ENCODE assay signal across 12 cellular contexts in the genomic region with DNA sequence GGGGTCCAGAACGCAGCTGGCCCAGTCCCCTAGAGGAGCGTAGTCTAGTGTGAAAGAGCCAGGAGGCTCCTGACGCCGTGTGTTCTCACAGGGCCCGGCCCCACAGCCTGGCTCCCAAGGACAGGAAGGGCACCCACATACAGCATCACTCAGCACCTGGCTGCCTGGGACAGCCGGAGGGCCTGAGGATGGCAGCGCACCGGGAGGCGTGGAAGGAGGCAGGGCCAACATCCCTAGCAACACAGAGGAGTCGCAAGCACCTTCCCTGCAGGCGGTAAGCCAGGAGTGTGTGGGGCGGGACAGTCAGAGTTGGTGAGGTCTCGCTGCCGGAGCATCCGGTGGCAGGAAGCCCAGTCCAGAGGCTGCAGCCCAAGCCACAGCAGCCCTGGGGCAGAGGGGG.
DNase-seq lines count a peak whose midpoint lies in the region; ATAC-seq, FAIRE-seq and TF ChIP-seq lines count a peak whose summit lies in the region.
"Had no signal": no experiment of that assay in that cellular context is flagged by ENCODE, and none has a peak within 500 bp of the region (broad histone marks: within the 10 kb centered on the region; RNA-seq: fewer than 3 reads in every experiment).

No MANE protein-coding gene starts in this region.

- H2BK120ac ChIP-seq in H1 (replicated peaks; ENCODE audit: low read depth, low read length) = no peak overlapping the region

- H4K8ac ChIP-seq in H1 (ENCODE audit: extremely low read depth, insufficient read depth, low read length) = 0 out of 2 replicates have a peak overlapping the region, but pooled peaks have one; percentile 29

- intact Hi-C loops in activated naive CD4-positive, alpha-beta T cell treated with anti-CD3 and anti-CD28 coated beads for 36 hours (cut with micrococcal nuclease) = no loop called here

- H3K9me3 ChIP-seq in H1 (ENCODE audit: insufficient read depth in 2 of 2, low read depth in 1 of 2, low read length in 1 of 2) = no peaks in the 10 kb centered on the region
- no peaks in the 10 kb centered on the region for H3K9me3 ChIP-seq in neural progenitor cell (ENCODE audit: low read depth)

- H3K4ac ChIP-seq in H1 (replicated peaks; ENCODE audit: insufficient read length, low read depth, low read length) = no peak overlapping the region

- no peak for ATAC-seq in GM21423 (IDR thresholded peaks at IDR 0.05; ENCODE audit: unreplicated experiment)

- no peak overlapping the region for H3K56ac ChIP-seq in H1 (replicated peaks; ENCODE audit: insufficient read length, low read depth, low read length)

- H2BK15ac ChIP-seq in H1 (ENCODE audit: low read length) = no peak overlapping the region

- peaks cover 9% of the 10 kb centered on the region for H3K27me3 Mint-ChIP-seq in neural progenitor cell (ENCODE audit: insufficient read depth, low read depth)
- no peaks in the 10 kb centered on the region for H3K27me3 Mint-ChIP-seq in activated naive CD4-positive, alpha-beta T cell treated with anti-CD3 and anti-CD28 coated beads for 36 hours (ENCODE audit: low read depth)
- H3K27me3 Mint-ChIP-seq in progenitor cell of endocrine pancreas = no peaks in the 10 kb centered on the region
- H3K27me3 Mint-ChIP-seq: IgD-negative memory B cell had no signal

- peak; percentile 41 for DNase-seq in EL
- DNase-seq in NCI-H510A (lab: John Stamatoyannopoulos, UW) = peak; percentile 94
- DNase-seq in H1 (ENCODE audit: low read depth in 1 of 2, low spot score in 2 of 2) = no peak
- DNase-seq in neural progenitor cell (ENCODE audit: low spot score) = peak; percentile 44
- DNase-seq in central memory CD4-positive, alpha-beta T cell = no peak
- no peak for DNase-seq in activated naive CD4-positive, alpha-beta T cell treated with anti-CD3 and anti-CD28 coated beads for 36 hours
- no peak for DNase-seq in progenitor cell of endocrine pancreas (ENCODE audit: low spot score, unreplicated experiment)
- DNase-seq: activated gamma-delta T cell had no signal

- H3K18ac ChIP-seq in H1 (ENCODE audit: extremely low read depth, low read length) = no peak overlapping the region

- H3K4me3 Mint-ChIP-seq in neural progenitor cell = no peak overlapping the region
- H3K4me3 Mint-ChIP-seq in activated naive CD4-positive, alpha-beta T cell treated with anti-CD3 and anti-CD28 coated beads for 36 hours = no peak overlapping the region
- H3K4me3 Mint-ChIP-seq in progenitor cell of endocrine pancreas (ENCODE audit: low read depth) = no peak overlapping the region
- H3K4me3 Mint-ChIP-seq: IgD-negative memory B cell had no signal

- no peak overlapping the region for H4K91ac ChIP-seq in H1 (replicated peaks; ENCODE audit: insufficient read length, low read length)

- TF ChIP-seq EP300 in H1 (IDR thresholded peaks at IDR 0.05; ENCODE audit: borderline replicate concordance in 1 of 2, low read depth in 2 of 2, low read length in 2 of 2) = no peak

- H3K4me1 ChIP-seq in H1 (replicated peaks in 1 of 4; ENCODE audit: control insufficient read depth in 3 of 4, insufficient read depth in 4 of 4, low read length in 3 of 4) = peaks cover 0 to 44% (median 14%) of the 10 kb centered on the region in 4 experiments; a peak in 6 of 7 replicates
- H3K4me1 ChIP-seq in neural progenitor cell = peaks cover 77% of the 10 kb centered on the region

- no peak overlapping the region for H3K4me2 ChIP-seq in H1 (ENCODE audit: insufficient read depth in 1 of 2, low read depth in 2 of 2, low read length in 2 of 2)
- H3K4me2 ChIP-seq in neural progenitor cell = peak overlapping the region; percentile 73

- peak overlapping the region; percentile 78 for H3K27ac Mint-ChIP-seq in neural progenitor cell
- no peak overlapping the region for H3K27ac Mint-ChIP-seq in activated naive CD4-positive, alpha-beta T cell treated with anti-CD3 and anti-CD28 coated beads for 36 hours
- no peak overlapping the region for H3K27ac Mint-ChIP-seq in progenitor cell of endocrine pancreas

- peaks cover 11% of the 10 kb centered on the region for H3K79me1 ChIP-seq in H1 (ENCODE audit: low read depth, low read length)

- peaks cover 6% of the 10 kb centered on the region; the same call in 1 of the 2 replicates for H3K23me2 ChIP-seq in H1 (ENCODE audit: low read depth, low read length)

- H3K4me1 Mint-ChIP-seq in neural progenitor cell = peaks cover 87% of the 10 kb centered on the region
- H3K4me1 Mint-ChIP-seq in activated naive CD4-positive, alpha-beta T cell treated with anti-CD3 and anti-CD28 coated beads for 36 hours (ENCODE audit: low read depth) = peaks cover 44% of the 10 kb centered on the region
- peaks cover 39% of the 10 kb centered on the region for H3K4me1 Mint-ChIP-seq in progenitor cell of endocrine pancreas (ENCODE audit: low read depth)

- H3K79me2 ChIP-seq in H1 (ENCODE audit: control insufficient read depth in 1 of 2, insufficient read depth in 2 of 2, low read length in 2 of 2) (peaks cover 0 to 11% of the 10 kb centered on the region in 2 experiments; a peak in 1 of 4 replicates), neural progenitor cell (ENCODE audit: low read depth) (no peaks in the 10 kb centered on the region)

- no peaks in the 10 kb centered on the region; a peak in 1 of 8 replicates for H3K36me3 ChIP-seq in H1 (ENCODE audit: control insufficient read depth in 2 of 4, insufficient read depth in 4 of 4, low read length in 3 of 4)
- no peaks in the 10 kb centered on the region for H3K36me3 ChIP-seq in neural progenitor cell

- no peak for FAIRE-seq in H1 (lab: Jason Lieb, UNC)
- FAIRE-seq: G401.6 had no signal

- CTCF ChIA-PET in H1 (lab: Charles Lee; ENCODE audit: partially characterized antibody) = interaction anchor here (0.6 kb wide), 1 partner anchor 355 kb away, joined by 3 read pairs; no protein-coding TSS in a partner anchor
- CTCF ChIA-PET in activated naive CD4-positive, alpha-beta T cell treated with anti-CD3 and anti-CD28 coated beads for 36 hours (lab: Charles Lee) = no interaction called here

- H3F3A ChIP-seq in neural progenitor cell (ENCODE audit: low read depth) = peaks cover 36% of the 10 kb centered on the region

- POLR2A ChIA-PET in H1 (lab: Charles Lee; ENCODE audit: partially characterized antibody) = no interaction called here

- H2AK5ac ChIP-seq in H1 (ENCODE audit: low read depth, low read length) = no peak overlapping the region

- H2AFZ ChIP-seq in H1 (ENCODE audit: low read length) = no peak overlapping the region
- no peak overlapping the region for H2AFZ ChIP-seq in neural progenitor cell (replicated peaks)

- no peak for TF ChIP-seq POLR2A in H1 (IDR thresholded peaks at IDR 0.05; ENCODE audit: control extremely low read depth in 1 of 2, low read depth in 2 of 2, low read length in 2 of 2)

- H3K27me3 ChIP-seq in H1 (replicated peaks in 1 of 4; ENCODE audit: control insufficient read depth in 3 of 4, extremely low read depth in 1 of 4, insufficient read depth in 3 of 4, low read length in 3 of 4) (no peaks in the 10 kb centered on the region), neural progenitor cell (no peaks in the 10 kb centered on the region)

- H2BK12ac ChIP-seq in H1 (ENCODE audit: low read depth, low read length) = no peak overlapping the region

- H3K27ac ChIP-seq in H1 (ENCODE audit: low read depth, low read length) = no peak overlapping the region
- H3K27ac ChIP-seq in neural progenitor cell = no peak overlapping the region
- H3K27ac ChIP-seq: VCaP had no signal

- H2BK5ac ChIP-seq in H1 (ENCODE audit: low read depth, low read length) = 0 out of 2 replicates have a peak overlapping the region, but pooled peaks have one; percentile 66

- TF ChIP-seq CTCF in H1 (IDR thresholded peaks at IDR 0.05; ENCODE audit: control extremely low read depth in 1 of 3, insufficient read depth in 1 of 3, low read depth in 1 of 3, low read length in 3 of 3) (no peak), neural progenitor cell (IDR thresholded peaks at IDR 0.05) (no peak), progenitor cell of endocrine pancreas (IDR thresholded peaks at IDR 0.05; ENCODE audit: unreplicated experiment) (no peak)

- no peaks in the 10 kb centered on the region for H3K9me3 Mint-ChIP-seq in neural progenitor cell
- no peaks in the 10 kb centered on the region for H3K9me3 Mint-ChIP-seq in activated naive CD4-positive, alpha-beta T cell treated with anti-CD3 and anti-CD28 coated beads for 36 hours
- no peaks in the 10 kb centered on the region for H3K9me3 Mint-ChIP-seq in progenitor cell of endocrine pancreas (ENCODE audit: low read depth)

- TF ChIP-seq RAD21 in H1 (IDR thresholded peaks at IDR 0.05 in 1 of 2, conservative IDR thresholded peaks at IDR 0.05 in 1 of 2; ENCODE audit: low read depth in 2 of 2, low read length in 2 of 2) = no peak

- no peak overlapping the region for H3K23ac ChIP-seq in H1 (ENCODE audit: insufficient read length)

- no peak overlapping the region for H2BK20ac ChIP-seq in H1 (ENCODE audit: low read length)

- H3K4me3 ChIP-seq in H1 (ENCODE audit: extremely low read depth in 1 of 4, insufficient read depth in 2 of 4, low read depth in 3 of 4, low read length in 4 of 4) (no peak overlapping the region), neural progenitor cell (no peak overlapping the region)

- 89% methylated on average over 6 of the region's 15 CpGs; no CpG with 5 or more reads in 1 of the 2 experiments for WGBS in H1 (ENCODE audit: extremely low coverage in 1 of 2, insufficient coverage in 1 of 2, insufficient read length in 1 of 2, insufficient replicate concordance in 2 of 2, low coverage in 1 of 2, low lambda C conversion rate in 2 of 2, missing lambda C conversion rate in 1 of 2), 2 experiments

- H4K20me1 ChIP-seq in H1 (replicated peaks in 1 of 2; ENCODE audit: control insufficient read depth in 1 of 2, insufficient read depth in 2 of 2, low read length in 2 of 2) (peaks cover 2 to 7% of the 10 kb centered on the region in 2 experiments), neural progenitor cell (ENCODE audit: low read depth) (peaks cover 27% of the 10 kb centered on the region)

- no peak overlapping the region for H4K5ac ChIP-seq in H1 (ENCODE audit: insufficient read length, low read depth, low read length)

- H3K14ac ChIP-seq in H1 (ENCODE audit: insufficient read length) = no peak overlapping the region

- H3K36me3 Mint-ChIP-seq in neural progenitor cell (peaks cover 7% of the 10 kb centered on the region), progenitor cell of endocrine pancreas (ENCODE audit: insufficient read depth) (peaks cover 8% of the 10 kb centered on the region)
- peaks cover 6% of the 10 kb centered on the region for H3K36me3 Mint-ChIP-seq in activated naive CD4-positive, alpha-beta T cell treated with anti-CD3 and anti-CD28 coated beads for 36 hours (ENCODE audit: low read depth)
- H3K36me3 Mint-ChIP-seq: IgD-negative memory B cell had no signal

- H3K9ac ChIP-seq in H1 (replicated peaks in 1 of 4; ENCODE audit: extremely low read depth in 1 of 4, low read depth in 3 of 4, low read length in 3 of 4) = no peak overlapping the region
- no peak overlapping the region for H3K9ac ChIP-seq in neural progenitor cell

TF ChIP-seq in H1, 55 proteins besides CTCF, POLR2A, EP300 and RAD21 (continues in another document):
- no peak for TF ChIP-seq SP1 (IDR thresholded peaks at IDR 0.05; ENCODE audit: low read depth, low read length)
- no peak for TF ChIP-seq YY1 (IDR thresholded peaks at IDR 0.05; ENCODE audit: low read depth, low read length)
- TF ChIP-seq RBBP5 (IDR thresholded peaks at IDR 0.05; ENCODE audit: borderline replicate concordance, low read depth, low read length) = no peak
- TF ChIP-seq CBX5 (IDR thresholded peaks at IDR 0.05; ENCODE audit: low read depth, low read length) = no peak
- TF ChIP-seq NRF1 (IDR thresholded peaks at IDR 0.05; ENCODE audit: low read depth, low read length) = no peak

Comparison
In these comparisons a context has a peak if more than half of its experiments do, and no peak if none do; other contexts are left out.
1. DNase-seq: peak in EL (single experiment), NCI-H510A (single experiment) and neural progenitor cell (single experiment); none in H1 (0 of 2), central memory CD4-positive, alpha-beta T cell (single experiment), activated naive CD4-positive, alpha-beta T cell treated with anti-CD3 and anti-CD28 coated beads for 36 hours (single experiment) and progenitor cell of endocrine pancreas (single experiment).